Comparison of ENCODE assay signal across 9 cellular contexts in the genomic region with DNA sequence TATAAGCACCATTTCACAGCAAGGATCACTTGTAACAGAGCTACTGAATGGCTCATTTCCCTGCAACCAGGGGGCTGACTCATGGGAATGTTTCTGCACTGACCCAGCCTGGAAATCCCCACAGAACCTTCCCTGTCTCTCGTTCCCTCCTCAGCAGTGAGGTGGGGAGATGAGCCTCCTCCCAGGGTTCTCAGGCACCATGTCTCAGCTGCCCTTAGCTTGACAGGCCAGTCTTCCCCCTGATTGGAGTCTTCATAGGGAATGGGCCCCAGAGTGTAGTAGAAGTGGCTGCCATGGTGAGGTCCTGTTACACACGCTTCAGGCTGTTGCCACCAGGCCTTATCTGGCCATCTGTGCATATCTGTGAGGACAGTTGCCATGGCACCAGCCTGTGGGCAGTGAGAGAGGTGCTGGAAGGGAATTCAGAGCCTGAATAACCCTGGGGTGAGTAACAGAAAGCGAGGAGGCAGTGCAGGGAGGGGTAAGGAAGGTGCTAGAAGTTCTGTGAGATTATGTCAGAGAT.
A peak's percentile ranks its signal among the peaks of the same experiment; 100 is the strongest.
DNase-seq lines count a peak whose midpoint lies in the region; ATAC-seq lines count a peak whose summit lies in the region.
"Had no signal": no experiment of that assay in that cellular context is flagged by ENCODE, and none has a peak within 500 bp of the region (broad histone marks: within the 10 kb centered on the region; RNA-seq: fewer than 3 reads in every experiment).

No MANE protein-coding gene starts in this region.

- peak in 2 of 3 experiments; percentile 59 to 67 for DNase-seq in NCI-H1417 (lab: John Stamatoyannopoulos, UW)
- no peak for DNase-seq in NCI-H1417 treated with DMSO at 0.1 percent for 48 hours (lab: John Stamatoyannopoulos, UW)
- DNase-seq in activated T-cell treated with anti-CD3 and anti-CD28 coated beads, Interleukin-2, amount 50 U/mL, for 72 hours, result peak; percentile 44 to 47
- DNase-seq in left kidney (ENCODE audit: low read depth, low spot score), result peak; percentile 91
- DNase-seq in aorta, result peak; percentile 88 to 89
- no peak for DNase-seq in foreskin melanocyte

- peaks cover 0 to 4% of the 10 kb centered on the region in 2 donors for H3K36me3 Mint-ChIP-seq in activated T-cell treated with anti-CD3 and anti-CD28 coated beads, Interleukin-2, amount 50 U/mL, for 72 hours (ENCODE audit: insufficient read depth in 2 of 2)

- WGBS in aorta, 2 donors, result 6 to 7% methylated on average over 3 of the region's 3 CpGs

- peak; percentile 50 for ATAC-seq in HG03175 (IDR thresholded peaks at IDR 0.05; ENCODE audit: unreplicated experiment)
- peak; percentile 63 to 65 for ATAC-seq in activated T-cell treated with anti-CD3 and anti-CD28 coated beads, Interleukin-2, amount 50 U/mL, for 72 hours (replicated peaks in 1 of 2)
- ATAC-seq in aorta (ENCODE audit: low FRiP score), result peak; percentile 66
- no peak for ATAC-seq in HG03108 (IDR thresholded peaks at IDR 0.05; ENCODE audit: unreplicated experiment)

- peaks cover 0 to 5% of the 10 kb centered on the region in 2 donors for H3K4me1 ChIP-seq in aorta (ENCODE audit: control insufficient read depth in 1 of 2, insufficient read depth in 2 of 2, low read length in 2 of 2)

- peaks cover 28% of the 10 kb centered on the region for H3K27me3 Mint-ChIP-seq in activated T-cell treated with anti-CD3 and anti-CD28 coated beads, Interleukin-2, amount 50 U/mL, for 72 hours (ENCODE audit: low read depth)

- no peak overlapping the region for H3K4me3 Mint-ChIP-seq in activated T-cell treated with anti-CD3 and anti-CD28 coated beads, Interleukin-2, amount 50 U/mL, for 72 hours

- peaks cover 3% of the 10 kb centered on the region in 2 donors for H3K9me3 Mint-ChIP-seq in activated T-cell treated with anti-CD3 and anti-CD28 coated beads, Interleukin-2, amount 50 U/mL, for 72 hours

- intact Hi-C loops in aorta (cut with DNase I), result loop anchor here in 1 of 2 donors (5.0 kb wide), 1 partner anchor 326 kb away; a partner anchor contains a TSS

- H3K4me3 ChIP-seq in aorta (ENCODE audit: low read length in 2 of 2), result no peak overlapping the region

- H3K36me3 ChIP-seq in aorta (ENCODE audit: control insufficient read depth in 1 of 2, insufficient read depth in 2 of 2, low read length in 1 of 2), result no peaks in the 10 kb centered on the region

- H3K27me3 ChIP-seq in aorta (ENCODE audit: control insufficient read depth in 1 of 2, insufficient read depth in 2 of 2, low read length in 1 of 2), result no peaks in the 10 kb centered on the region

- no peak overlapping the region for H3K27ac Mint-ChIP-seq in activated T-cell treated with anti-CD3 and anti-CD28 coated beads, Interleukin-2, amount 50 U/mL, for 72 hours

- H3K9me3 ChIP-seq in aorta (ENCODE audit: control insufficient read depth, low read length), result no peaks in the 10 kb centered on the region

- H3K4me1 Mint-ChIP-seq in activated T-cell treated with anti-CD3 and anti-CD28 coated beads, Interleukin-2, amount 50 U/mL, for 72 hours (ENCODE audit: low read depth), result peaks cover 18% of the 10 kb centered on the region

- H3K27ac ChIP-seq in aorta (ENCODE audit: low read depth in 1 of 2, low read length in 2 of 2), result peak overlapping the region; percentile 98
- H3K27ac ChIP-seq: 22Rv1 had no signal

Comparison
In these comparisons a context has a peak if more than half of its experiments do, and no peak if none do; other contexts are left out.
1. DNase-seq: peak in NCI-H1417 (2 of 3), activated T-cell treated with anti-CD3 and anti-CD28 coated beads, Interleukin-2, amount 50 U/mL, for 72 hours (2 of 2), left kidney (single experiment) and aorta (2 of 2); none in NCI-H1417 treated with DMSO at 0.1 percent for 48 hours (single experiment) and foreskin melanocyte (single experiment).